In genomic region chr17:77466140-77466539, GRCh38 we compare ENCODE assay signal across 10 cellular contexts.
DNase-seq lines count a peak whose midpoint lies in the region; ATAC-seq and TF ChIP-seq lines count a peak whose summit lies in the region.
"Had no signal": no experiment of that assay in that cellular context is flagged by ENCODE, and none has a peak within 500 bp of the region (broad histone marks: within the 10 kb centered on the region; RNA-seq: fewer than 3 reads in every experiment).

No MANE protein-coding gene starts in this region.

- H3K27ac ChIP-seq in duodenal mucosa (ENCODE audit: low read depth, low read length) (peak overlapping the region; percentile 34), uterus (peak overlapping the region; percentile 36 to 52)

- H3K36me3 ChIP-seq in duodenal mucosa (ENCODE audit: control insufficient read depth in 1 of 2, insufficient read depth in 2 of 2, low read length in 2 of 2): peaks cover 0 to 11% of the 10 kb centered on the region in 2 donors
- no peaks in the 10 kb centered on the region for H3K36me3 ChIP-seq in uterus

- peaks cover 21% of the 10 kb centered on the region for H3K36me3 Mint-ChIP-seq in activated naive CD4-positive, alpha-beta T cell treated with anti-CD3 and anti-CD28 coated beads, Interleukin-2, amount 50 U/mL, for 24 hours

- DNase-seq in activated naive CD4-positive, alpha-beta T cell treated with Interleukin-2 at 50 U/mL for 16 hours: no peak
- DNase-seq in uterus: no peak
- no peak for DNase-seq in NCI-H226
- DNase-seq in NCI-H1105 treated with DMSO at 0.1 percent for 48 hours (lab: John Stamatoyannopoulos, UW): no peak
- DNase-seq: BE2C, NCI-H146 had no signal

- ATAC-seq in HG02852 (IDR thresholded peaks at IDR 0.05; ENCODE audit: unreplicated experiment): no peak

- H3K4me3 ChIP-seq in duodenal mucosa (ENCODE audit: low read depth in 1 of 2, low read length in 2 of 2) (no peak overlapping the region), mononuclear cell (ENCODE audit: low read length) (peak overlapping the region; percentile 6), uterus (no peak overlapping the region)

- intact Hi-C loops in uterus (cut with DNase I; ENCODE audit: low total_unique reads): no loop called here

- peaks cover 51 to 59% of the 10 kb centered on the region in 2 donors for H3K4me1 ChIP-seq in duodenal mucosa (ENCODE audit: control insufficient read depth in 1 of 2, insufficient read depth in 2 of 2, low read length in 2 of 2)
- peaks cover 98% of the 10 kb centered on the region for H3K4me1 ChIP-seq in mononuclear cell (ENCODE audit: insufficient read depth, low read length)
- peaks cover 0 to 5% of the 10 kb centered on the region in 2 donors for H3K4me1 ChIP-seq in uterus

- no peak for TF ChIP-seq POLR2A in uterus (IDR thresholded peaks at IDR 0.05)

- no peaks in the 10 kb centered on the region for H3K9me3 Mint-ChIP-seq in activated naive CD4-positive, alpha-beta T cell treated with anti-CD3 and anti-CD28 coated beads, Interleukin-2, amount 50 U/mL, for 24 hours

- peak overlapping the region; percentile 70 for H3K4me3 Mint-ChIP-seq in activated naive CD4-positive, alpha-beta T cell treated with anti-CD3 and anti-CD28 coated beads, Interleukin-2, amount 50 U/mL, for 24 hours

- no peaks in the 10 kb centered on the region for H3K27me3 ChIP-seq in duodenal mucosa (ENCODE audit: control insufficient read depth in 1 of 2, insufficient read depth in 2 of 2, low read length in 2 of 2)
- H3K27me3 ChIP-seq in mononuclear cell (ENCODE audit: insufficient read depth, low read length): no peaks in the 10 kb centered on the region
- H3K27me3 ChIP-seq in uterus: no peaks in the 10 kb centered on the region
- H3K27me3 ChIP-seq: BE2C had no signal

- H3K27ac Mint-ChIP-seq in activated naive CD4-positive, alpha-beta T cell treated with anti-CD3 and anti-CD28 coated beads, Interleukin-2, amount 50 U/mL, for 24 hours: peak overlapping the region; percentile 99

- no peaks in the 10 kb centered on the region for H3K27me3 Mint-ChIP-seq in activated naive CD4-positive, alpha-beta T cell treated with anti-CD3 and anti-CD28 coated beads, Interleukin-2, amount 50 U/mL, for 24 hours

- H3K9ac ChIP-seq in duodenal mucosa (ENCODE audit: low read depth in 1 of 2, low read length in 2 of 2): peak overlapping the region; percentile 2 to 38

- peaks cover 82% of the 10 kb centered on the region for H3K4me1 Mint-ChIP-seq in activated naive CD4-positive, alpha-beta T cell treated with anti-CD3 and anti-CD28 coated beads, Interleukin-2, amount 50 U/mL, for 24 hours

- H3K9me3 ChIP-seq in duodenal mucosa (ENCODE audit: control insufficient read depth in 1 of 2, low read length in 2 of 2) (no peaks in the 10 kb centered on the region), mononuclear cell (ENCODE audit: low read depth, low read length) (no peaks in the 10 kb centered on the region), uterus (no peaks in the 10 kb centered on the region)
- H3K9me3 ChIP-seq: BE2C had no signal

- no peak for TF ChIP-seq CTCF in uterus (IDR thresholded peaks at IDR 0.05)
